ENCODE assay signal across 8 cellular contexts in genomic region chr17:7887482-7888183, GRCh38. TPM values are rescaled to one million over a fixed set of nuclear protein-coding genes. Genes with fewer than 3 reads are reported as not detected.
DNase-seq lines count a peak whose midpoint lies in the region; ATAC-seq and TF ChIP-seq lines count a peak whose summit lies in the region.

No MANE protein-coding gene starts in this region.

- H3K4me3 ChIP-seq in kidney epithelial cell (ENCODE audit: low read depth, low read length), result peak overlapping the region; percentile 82

- peak; percentile 95 for DNase-seq in NCI-H2227 treated with DMSO at 0.1 percent for 48 hours (lab: John Stamatoyannopoulos, UW)
- DNase-seq in cerebellar cortex (ENCODE audit: low spot score), result peak; percentile 87
- peak; percentile 69 for DNase-seq in kidney epithelial cell (ENCODE audit: low read depth)
- peak; percentile 82 to 89 (median 83) for DNase-seq in stimulated activated CD4-positive, alpha-beta T cell treated with anti-CD3 and anti-CD28 coated beads, Interleukin-12 subunit alpha, Interleukin-12 subunit beta, amount 100 ng/mL, for 48 hours (ENCODE audit: low read depth in 2 of 3, low spot score in 1 of 3)

- no peak for TF ChIP-seq CTCF in kidney epithelial cell (IDR thresholded peaks at IDR 0.05; ENCODE audit: insufficient read depth, low read length, poor library complexity, severe bottlenecking)

- H3K4me1 ChIP-seq in ES-I3 (ENCODE audit: insufficient read depth, low read length), result peaks cover 26% of the 10 kb centered on the region

- no peaks in the 10 kb centered on the region for H3K9me3 ChIP-seq in ES-I3 (ENCODE audit: control insufficient read depth, insufficient read depth, low read length)

- peak overlapping the region; percentile 44 for H3K9ac ChIP-seq in ES-I3 (ENCODE audit: low read depth, low read length)

- ATAC-seq in HG02973 (IDR thresholded peaks at IDR 0.05; ENCODE audit: unreplicated experiment) (peak; percentile 46), HG02884 (IDR thresholded peaks at IDR 0.05; ENCODE audit: unreplicated experiment) (no peak)
- ATAC-seq in activated CD4-positive, CD25-positive, alpha-beta regulatory T cell treated with anti-CD3 and anti-CD28 coated beads, Interleukin-2, amount 50 U/mL, for 24 hours, result peak; percentile 75 to 78

- H3K36me3 ChIP-seq in ES-I3 (ENCODE audit: insufficient read depth, low read length), result no peaks in the 10 kb centered on the region
- peaks cover 6% of the 10 kb centered on the region for H3K36me3 ChIP-seq in kidney epithelial cell (ENCODE audit: control insufficient read depth, insufficient read depth, low read length)

- H3K27me3 ChIP-seq in kidney epithelial cell (ENCODE audit: control insufficient read depth, insufficient read depth, low read length), result no peaks in the 10 kb centered on the region

RNA-seq across cellular contexts. Expression of gene CHD3, which starts 1.0 kb away (rescaled TPM):
- total RNA-seq in kidney epithelial cell, result 36.2 and 42.4 TPM in 2 replicates

RNA-seq across cellular contexts. Expression of gene RNF227, which starts 28.5 kb away (rescaled TPM):
- total RNA-seq in kidney epithelial cell, result 1.5 and 3.9 TPM in 2 replicates

RNA-seq across cellular contexts. Expression of gene CYB5D1, which starts 29.8 kb away (rescaled TPM):
- 5.3 and 7.4 TPM in 2 replicates for total RNA-seq in kidney epithelial cell

RNA-seq across cellular contexts. Expression of gene NAA38, which starts 30.3 kb away (rescaled TPM):
- total RNA-seq in kidney epithelial cell, result 50.5 and 51.0 TPM in 2 replicates

RNA-seq across cellular contexts. Expression of gene TMEM88, which starts 32.8 kb away (rescaled TPM):
- total RNA-seq in kidney epithelial cell, result 3.5 and 4.3 TPM in 2 replicates
